Comparison of ENCODE assay signal across 8 cellular contexts in the genomic region with DNA sequence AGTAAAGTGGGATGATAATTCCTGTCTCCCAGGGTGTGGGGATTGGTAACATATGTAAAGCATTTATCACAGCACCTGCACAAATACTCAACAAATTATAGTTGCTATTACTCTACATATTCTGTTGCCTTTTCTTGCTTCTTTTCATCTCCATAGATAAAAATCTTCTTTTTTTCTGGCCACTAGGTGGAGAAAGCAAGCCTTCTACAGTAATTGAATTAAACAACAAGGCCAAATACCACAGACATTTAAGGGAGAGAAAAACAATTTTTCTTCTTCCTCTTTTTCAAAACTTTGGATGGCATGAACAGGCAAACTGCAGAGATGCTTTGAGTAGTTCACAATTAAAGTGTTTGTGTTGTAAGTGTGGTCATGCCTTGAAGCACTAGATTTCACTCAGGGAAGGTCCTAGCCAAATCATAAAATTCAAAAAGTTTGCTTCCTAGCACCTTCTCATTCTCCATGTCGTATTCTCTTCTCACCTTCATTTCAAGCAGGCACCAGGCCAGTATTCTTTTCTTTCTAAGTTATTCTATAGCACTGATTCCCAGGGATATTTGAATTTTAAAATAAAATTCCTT.
DNase-seq lines count a peak whose midpoint lies in the region; ATAC-seq, FAIRE-seq and TF ChIP-seq lines count a peak whose summit lies in the region.

No MANE protein-coding gene starts in this region.

- FAIRE-seq in GM19239 (lab: Jason Lieb, UNC), result peak; percentile 33

- H3K4me3 ChIP-seq in cardiac fibroblast (replicated peaks in 1 of 2; ENCODE audit: low read depth in 2 of 2, low read length in 2 of 2), result no peak overlapping the region
- H3K4me3 ChIP-seq in lung, result no peak overlapping the region

- DNase-seq in Ammon's horn (ENCODE audit: low spot score) (peak; percentile 36), GM19239 (ENCODE audit: insufficient read length, low spot score) (no peak), NCI-H526 treated with DMSO at 0.1 percent for 48 hours (lab: John Stamatoyannopoulos, UW) (peak; percentile 45), cardiac fibroblast (ENCODE audit: low read depth in 2 of 2) (peak; percentile 78), lung (ENCODE audit: low spot score) (no peak), cerebellar nuclear complex (lab: John Stamatoyannopoulos, UW) (no peak)

- H3K27me3 ChIP-seq in lung (ENCODE audit: control insufficient read depth, insufficient read depth), result no peaks in the 10 kb centered on the region

- no peaks in the 10 kb centered on the region for H3K9me3 ChIP-seq in lung (ENCODE audit: control insufficient read depth in 2 of 2, insufficient read depth in 1 of 2, low read length in 1 of 2)

- 39 to 40% methylated on average over 1 of the region's 1 CpG for whole genome bisulfite sequencing in lung, 2 donors

- no peak overlapping the region for H3K27ac ChIP-seq in lung (ENCODE audit: low read depth in 1 of 2, low read length in 1 of 2)

- H3K4me1 ChIP-seq in lung (ENCODE audit: control insufficient read depth in 2 of 2, insufficient read depth in 2 of 2, low read length in 2 of 2), result peaks cover 2 to 10% of the 10 kb centered on the region in 2 donors

- H3K36me3 ChIP-seq in lung (ENCODE audit: control insufficient read depth in 2 of 2, insufficient read depth in 2 of 2, low read length in 2 of 2), result no peaks in the 10 kb centered on the region

- TF ChIP-seq CTCF in cardiac fibroblast (IDR thresholded peaks at IDR 0.05; ENCODE audit: low read depth, low read length) (peak; percentile 56), lung (IDR thresholded peaks at IDR 0.05; ENCODE audit: control extremely low read depth, extremely low read depth) (peak; percentile 18)

- ATAC-seq in lung (ENCODE audit: insufficient read depth, low FRiP score), result no peak
- ATAC-seq in GM21515 (IDR thresholded peaks at IDR 0.05; ENCODE audit: unreplicated experiment), result no peak
- no peak for ATAC-seq in HG02623 (IDR thresholded peaks at IDR 0.05; ENCODE audit: unreplicated experiment)

Comparison
In these comparisons a context has a peak if more than half of its experiments do, and no peak if none do; other contexts are left out.
1. DNase-seq: peak in Ammon's horn (single experiment), NCI-H526 treated with DMSO at 0.1 percent for 48 hours (single experiment) and cardiac fibroblast (2 of 2); none in GM19239 (single experiment), lung (single experiment) and cerebellar nuclear complex (0 of 2).